ENCODE assay signal across 21 cellular contexts in the genomic region with DNA sequence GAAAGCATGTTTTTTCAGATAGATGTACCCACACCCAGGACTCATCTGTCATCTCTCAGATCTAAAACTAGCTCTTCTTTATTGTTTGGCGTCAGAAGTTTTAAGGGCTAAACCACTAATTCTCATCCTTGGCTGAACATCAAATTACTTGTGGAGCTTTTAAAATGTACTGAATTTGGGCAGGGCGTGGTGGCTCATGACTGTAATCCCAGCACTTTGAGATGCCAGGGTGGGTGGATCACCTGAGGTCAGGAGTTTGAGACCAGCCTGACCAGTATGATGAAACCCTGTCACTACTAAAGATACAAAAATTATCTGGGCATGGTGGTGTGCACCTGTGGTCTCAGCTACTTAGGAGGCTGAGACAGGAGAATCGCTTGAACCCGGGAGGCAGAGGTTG. TPM values are rescaled to one million over a fixed set of nuclear protein-coding genes. Genes with fewer than 3 reads are reported as not detected.
A peak's percentile ranks its signal among the peaks of the same experiment; 100 is the strongest.
DNase-seq lines count a peak whose midpoint lies in the region; ATAC-seq lines count a peak whose summit lies in the region.
"Had no signal": no experiment of that assay in that cellular context is flagged by ENCODE, and none has a peak within 500 bp of the region (broad histone marks: within the 10 kb centered on the region; RNA-seq: fewer than 3 reads in every experiment).

No MANE protein-coding gene starts in this region.

- CTCF ChIA-PET in activated naive CD4-positive, alpha-beta T cell treated with anti-CD3 and anti-CD28 coated beads, Interleukin-2, amount 10 ng/mL, durations not matched to agents 7 days and 5 days (lab: Charles Lee): interaction anchor here (1.1 kb wide), 1 partner anchor 95 kb away, joined by 3 read pairs; no protein-coding TSS in a partner anchor

- no peak overlapping the region for H3K4me3 Mint-ChIP-seq in activated naive CD4-positive, alpha-beta T cell treated with anti-CD3 and anti-CD28 coated beads, Interleukin-2, amount 50 U/mL, for 24 hours
- H3K4me3 Mint-ChIP-seq in activated naive CD4-positive, alpha-beta T cell treated with anti-CD3 and anti-CD28 coated beads, Interleukin-2, amount 10 ng/mL, durations not matched to agents 7 days and 5 days: no peak overlapping the region
- H3K4me3 Mint-ChIP-seq in activated T-helper 1 cell treated with anti-CD3 and anti-CD28 coated beads, Interleukin-12 subunit alpha, Interleukin-12 subunit beta, Interleukin-2, Interleukin-4 antibody, amounts not matched to agents 30 ng/mL and 10 ng/mL and 1 ng/mL, durations not matched to agents 14 hours and 24 hours and 36 hours: no peak overlapping the region
- H3K4me3 Mint-ChIP-seq: CD8-positive, alpha-beta T cell had no signal

- H3K27me3 Mint-ChIP-seq in activated naive CD4-positive, alpha-beta T cell treated with anti-CD3 and anti-CD28 coated beads, Interleukin-2, amount 50 U/mL, for 24 hours: no peaks in the 10 kb centered on the region
- no peaks in the 10 kb centered on the region for H3K27me3 Mint-ChIP-seq in activated naive CD4-positive, alpha-beta T cell treated with anti-CD3 and anti-CD28 coated beads, Interleukin-2, amount 10 ng/mL, durations not matched to agents 7 days and 5 days
- no peaks in the 10 kb centered on the region for H3K27me3 Mint-ChIP-seq in activated T-helper 1 cell treated with anti-CD3 and anti-CD28 coated beads, Interleukin-12 subunit alpha, Interleukin-12 subunit beta, Interleukin-2, Interleukin-4 antibody, amounts not matched to agents 30 ng/mL and 10 ng/mL and 1 ng/mL, durations not matched to agents 14 hours and 24 hours and 36 hours (ENCODE audit: insufficient read depth)

- peak; percentile 71 for ATAC-seq in esophagus mucosa
- no peak for ATAC-seq in GM18861 (IDR thresholded peaks at IDR 0.05; ENCODE audit: unreplicated experiment)
- ATAC-seq: CD8-positive, alpha-beta T cell; Right ventricle myocardium inferior had no signal

- no peak for DNase-seq in activated naive CD4-positive, alpha-beta T cell treated with anti-CD3 and anti-CD28 coated beads, Interleukin-2, amount 10 ng/mL, durations not matched to agents 7 days and 5 days
- peak; percentile 46 for DNase-seq in LHCN-M2 (ENCODE audit: low read depth)
- DNase-seq in activated T-helper 1 cell treated with anti-CD3 and anti-CD28 coated beads, Interleukin-12 subunit alpha, Interleukin-12 subunit beta, Interleukin-2, Interleukin-4 antibody, amounts not matched to agents 30 ng/mL and 10 ng/mL and 1 ng/mL, durations not matched to agents 14 hours and 24 hours and 36 hours (ENCODE audit: low spot score): no peak
- DNase-seq in midbrain (lab: John Stamatoyannopoulos, UW): no peak
- DNase-seq: 8988T; Calu3; CD8-positive, alpha-beta T cell; DMS153; IMR-90; MG63; NCI-H1417; NCI-H1694 treated with DMSO at 0.1 percent for 48 hours; NCI-H2081 treated with DMSO at 0.1 percent for 48 hours; NCI-H2171 treated with DMSO at 0.1 percent for 48 hours; NCI-H446; NCI-H526; OCI-M1 had no signal

- H3K9me3 Mint-ChIP-seq in activated naive CD4-positive, alpha-beta T cell treated with anti-CD3 and anti-CD28 coated beads, Interleukin-2, amount 50 U/mL, for 24 hours: no peaks in the 10 kb centered on the region
- H3K9me3 Mint-ChIP-seq in activated naive CD4-positive, alpha-beta T cell treated with anti-CD3 and anti-CD28 coated beads, Interleukin-2, amount 10 ng/mL, durations not matched to agents 7 days and 5 days: peaks cover 6% of the 10 kb centered on the region
- H3K9me3 Mint-ChIP-seq in activated T-helper 1 cell treated with anti-CD3 and anti-CD28 coated beads, Interleukin-12 subunit alpha, Interleukin-12 subunit beta, Interleukin-2, Interleukin-4 antibody, amounts not matched to agents 30 ng/mL and 10 ng/mL and 1 ng/mL, durations not matched to agents 14 hours and 24 hours and 36 hours: peaks cover 6% of the 10 kb centered on the region
- H3K9me3 Mint-ChIP-seq: CD8-positive, alpha-beta T cell had no signal

- H3K27ac Mint-ChIP-seq in activated naive CD4-positive, alpha-beta T cell treated with anti-CD3 and anti-CD28 coated beads, Interleukin-2, amount 50 U/mL, for 24 hours: peak overlapping the region; percentile 5
- no peak overlapping the region for H3K27ac Mint-ChIP-seq in activated naive CD4-positive, alpha-beta T cell treated with anti-CD3 and anti-CD28 coated beads, Interleukin-2, amount 10 ng/mL, durations not matched to agents 7 days and 5 days
- H3K27ac Mint-ChIP-seq in activated T-helper 1 cell treated with anti-CD3 and anti-CD28 coated beads, Interleukin-12 subunit alpha, Interleukin-12 subunit beta, Interleukin-2, Interleukin-4 antibody, amounts not matched to agents 30 ng/mL and 10 ng/mL and 1 ng/mL, durations not matched to agents 14 hours and 24 hours and 36 hours: no peak overlapping the region
- H3K27ac Mint-ChIP-seq: CD8-positive, alpha-beta T cell had no signal

- intact Hi-C loops in activated T-helper 1 cell treated with anti-CD3 and anti-CD28 coated beads, Interleukin-12 subunit alpha, Interleukin-12 subunit beta, Interleukin-2, Interleukin-4 antibody, amounts not matched to agents 30 ng/mL and 10 ng/mL and 1 ng/mL, durations not matched to agents 14 hours and 24 hours and 36 hours (cut with micrococcal nuclease): no loop called here

- H3K36me3 Mint-ChIP-seq in activated naive CD4-positive, alpha-beta T cell treated with anti-CD3 and anti-CD28 coated beads, Interleukin-2, amount 50 U/mL, for 24 hours: peaks cover 16% of the 10 kb centered on the region
- peaks cover 66% of the 10 kb centered on the region for H3K36me3 Mint-ChIP-seq in activated naive CD4-positive, alpha-beta T cell treated with anti-CD3 and anti-CD28 coated beads, Interleukin-2, amount 10 ng/mL, durations not matched to agents 7 days and 5 days
- H3K36me3 Mint-ChIP-seq in activated T-helper 1 cell treated with anti-CD3 and anti-CD28 coated beads, Interleukin-12 subunit alpha, Interleukin-12 subunit beta, Interleukin-2, Interleukin-4 antibody, amounts not matched to agents 30 ng/mL and 10 ng/mL and 1 ng/mL, durations not matched to agents 14 hours and 24 hours and 36 hours (ENCODE audit: low read depth): peaks cover 31% of the 10 kb centered on the region

- H3K4me1 Mint-ChIP-seq in activated naive CD4-positive, alpha-beta T cell treated with anti-CD3 and anti-CD28 coated beads, Interleukin-2, amount 50 U/mL, for 24 hours: peaks cover 32% of the 10 kb centered on the region
- H3K4me1 Mint-ChIP-seq in activated naive CD4-positive, alpha-beta T cell treated with anti-CD3 and anti-CD28 coated beads, Interleukin-2, amount 10 ng/mL, durations not matched to agents 7 days and 5 days: peaks cover 44% of the 10 kb centered on the region
- peaks cover 24% of the 10 kb centered on the region for H3K4me1 Mint-ChIP-seq in activated T-helper 1 cell treated with anti-CD3 and anti-CD28 coated beads, Interleukin-12 subunit alpha, Interleukin-12 subunit beta, Interleukin-2, Interleukin-4 antibody, amounts not matched to agents 30 ng/mL and 10 ng/mL and 1 ng/mL, durations not matched to agents 14 hours and 24 hours and 36 hours (ENCODE audit: low read depth)

RNA-seq across cellular contexts. Expression of a gene that starts 47.4 kb away (rescaled TPM):
- total RNA-seq in LHCN-M2 (2014; rRNA removed) (21.0 and 22.2 TPM in 2 replicates), esophagus mucosa (10.3 TPM)
- 7.8 TPM for polyA plus RNA-seq in LHCN-M2 (2012)
- 1.7 and 2.0 TPM in 2 replicates for total RNA-seq in activated T-helper 1 cell treated with anti-CD3 and anti-CD28 coated beads, Interleukin-12 subunit alpha, Interleukin-12 subunit beta, Interleukin-2, Interleukin-4 antibody, amounts not matched to agents 30 ng/mL and 10 ng/mL and 1 ng/mL, durations not matched to agents 14 hours and 24 hours and 36 hours
